In the genomic region with DNA sequence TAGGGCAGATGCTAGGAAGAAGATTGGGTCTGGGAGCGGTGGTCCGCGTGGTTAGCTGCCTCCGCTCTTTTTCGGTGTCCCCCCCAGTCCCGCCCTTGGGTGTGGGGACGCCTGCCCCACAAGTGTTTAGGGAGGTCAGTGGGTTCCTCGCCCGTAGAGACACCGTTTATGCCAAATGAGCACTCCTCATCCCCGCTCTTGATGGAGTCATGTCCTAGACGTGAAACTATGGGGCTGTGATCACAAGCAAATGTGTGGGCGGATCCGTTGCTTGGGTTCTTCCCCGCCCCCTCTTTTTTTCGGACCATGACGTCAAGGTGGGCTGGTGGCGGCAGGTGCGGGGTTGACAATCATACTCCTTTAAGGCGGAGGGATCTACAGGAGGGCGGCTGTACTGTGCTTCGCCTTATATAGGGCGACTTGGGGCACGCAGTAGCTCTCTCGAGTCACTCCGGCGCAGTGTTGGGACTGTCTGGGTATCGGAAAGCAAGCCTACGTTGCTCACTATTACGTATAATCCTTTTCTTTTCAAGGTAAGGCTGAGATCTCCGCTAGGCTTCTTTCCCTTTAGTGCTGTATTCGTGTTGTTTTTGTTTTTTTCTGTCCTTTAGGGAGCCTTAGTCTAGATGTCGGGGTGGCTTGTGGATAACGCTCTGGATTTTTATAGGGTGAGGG, we compare ENCODE assay signal across 8 cellular contexts. TPM values are rescaled to one million over a fixed set of nuclear protein-coding genes. Genes with fewer than 3 reads are reported as not detected.
DNase-seq lines count a peak whose midpoint lies in the region; ATAC-seq and TF ChIP-seq lines count a peak whose summit lies in the region.

A gene (plus strand): TSS at position 439 of the 675 bp plus-strand sequence. CDS start 1,529 bp downstream, outside the sequence.

- peak; percentile 67 for ATAC-seq in HG02642 (IDR thresholded peaks at IDR 0.05; ENCODE audit: poor library complexity, unreplicated experiment)

- peaks cover 48% of the 10 kb centered on the region for H3K4me1 Mint-ChIP-seq in activated naive CD8-positive, alpha-beta T cell treated with anti-CD3 and anti-CD28 coated beads for 36 hours

- peak within 1 kb of the TSS; percentile 95 to 99 for H3K27ac ChIP-seq in ovary
- H3K27ac ChIP-seq in thymus (ENCODE audit: low read depth): peak within 1 kb of the TSS; percentile 97

- H3K4me3 Mint-ChIP-seq in activated naive CD8-positive, alpha-beta T cell treated with anti-CD3 and anti-CD28 coated beads for 36 hours: peak within 1 kb of the TSS; percentile 97

- WGBS in ovary, 3 donors: 0% methylated on average over 34 of the region's 34 CpGs
- WGBS in thymus: under 1% methylated on average over 34 of the region's 34 CpGs

- peaks cover 51% of the 10 kb centered on the region for H3K36me3 Mint-ChIP-seq in activated naive CD8-positive, alpha-beta T cell treated with anti-CD3 and anti-CD28 coated beads for 36 hours

- intact Hi-C loops in head of caudate nucleus (cut with DNase I) (no loop called here), ovary (cut with DNase I) (no loop called here)

- peaks cover 2% of the 10 kb centered on the region for H3K36me3 ChIP-seq in ovary
- H3K36me3 ChIP-seq in thymus (ENCODE audit: control insufficient read depth, insufficient read depth): peaks cover 28% of the 10 kb centered on the region

- TF ChIP-seq CTCF in GM12864 (IDR thresholded peaks at IDR 0.05; ENCODE audit: low read depth, low read length, missing control alignments) (no peak), ovary (IDR thresholded peaks at IDR 0.05) (peak in 1 of 3 donors; percentile 2)

- peak; percentile 97 for TF ChIP-seq POLR2A in ovary (IDR thresholded peaks at IDR 0.05)

- H3K4me3 ChIP-seq in GM12864 (ENCODE audit: low read depth, low read length) (peak within 1 kb of the TSS; percentile 92), ovary (peak within 1 kb of the TSS; percentile 86), thymus (ENCODE audit: low read length) (peak within 1 kb of the TSS; percentile 75)

- TF ChIP-seq EP300 in ovary (IDR thresholded peaks at IDR 0.05): peak; percentile 30

- H3K9me3 ChIP-seq in ovary (no peaks in the 10 kb centered on the region), thymus (ENCODE audit: control insufficient read depth) (no peaks in the 10 kb centered on the region)

- H3K27me3 ChIP-seq in ovary (no peaks in the 10 kb centered on the region), thymus (ENCODE audit: control insufficient read depth, insufficient read depth) (no peaks in the 10 kb centered on the region)

- H3K27me3 Mint-ChIP-seq in activated naive CD8-positive, alpha-beta T cell treated with anti-CD3 and anti-CD28 coated beads for 36 hours: peaks cover 19% of the 10 kb centered on the region

- H3K9me3 Mint-ChIP-seq in activated naive CD8-positive, alpha-beta T cell treated with anti-CD3 and anti-CD28 coated beads for 36 hours: no peaks in the 10 kb centered on the region

- DNase-seq in GM12864 (ENCODE audit: low read depth) (peak; percentile 99), NCI-H1105 (lab: John Stamatoyannopoulos, UW) (peak; percentile 97), SKM-1 (lab: John Stamatoyannopoulos, UW; ENCODE audit: unreplicated experiment) (peak; percentile 97), head of caudate nucleus (peak; percentile 88 to 98 (median 95)), ovary (peak; percentile 93 to 98 (median 94))
- peak; percentile 95 for DNase-seq in activated naive CD8-positive, alpha-beta T cell treated with anti-CD3 and anti-CD28 coated beads for 36 hours

- H3K4me1 ChIP-seq in ovary (ENCODE audit: insufficient read depth) (peaks cover 16% of the 10 kb centered on the region), thymus (ENCODE audit: control insufficient read depth, insufficient read depth, low read length) (peaks cover 16% of the 10 kb centered on the region)

- H3K27ac Mint-ChIP-seq in activated naive CD8-positive, alpha-beta T cell treated with anti-CD3 and anti-CD28 coated beads for 36 hours: peak within 1 kb of the TSS; percentile 100

RNA-seq across cellular contexts. Expression of the gene that starts here (rescaled TPM):
- total RNA-seq in activated naive CD8-positive, alpha-beta T cell treated with anti-CD3 and anti-CD28 coated beads for 36 hours: 1,000 to 10,000 TPM; 2,498 to 2,524 TPM
- total RNA-seq in ovary: 1,000 to 10,000 TPM in 6 of 7 donors, 100 to 1,000 TPM in 1; 820 to 1,796 (median 1,051) TPM
- polyA plus RNA-seq in ovary (1,000 to 10,000 TPM in 1 of 2 donors, 100 to 1,000 TPM in 1; 972 to 1,905 TPM), thymus (252 TPM)

Comparison
In these comparisons a context has a peak if more than half of its experiments do, and no peak if none do; other contexts are left out.
1. Peak in every context shown above with its lines: DNase-seq, ATAC-seq, H3K4me3 ChIP-seq and H3K27ac ChIP-seq.